ENCODE assay signal across 22 cellular contexts in genomic region chr2:89797320-89798038, GRCh38.
DNase-seq lines count a peak whose midpoint lies in the region; ATAC-seq, FAIRE-seq and TF ChIP-seq lines count a peak whose summit lies in the region.
"Had no signal": no experiment of that assay in that cellular context is flagged by ENCODE, and none has a peak within 500 bp of the region (broad histone marks: within the 10 kb centered on the region; RNA-seq: fewer than 3 reads in every experiment).

No MANE protein-coding gene starts in this region.

- WGBS in HepG2 (ENCODE audit: low lambda C conversion rate): 26% methylated on average over 15 of the region's 15 CpGs
- 47% methylated on average over 15 of the region's 15 CpGs for WGBS in right lobe of liver (ENCODE audit: insufficient coverage, low coverage, low lambda C conversion rate, missing lambda C conversion rate)
- WGBS in endodermal cell (ENCODE audit: insufficient coverage in 1 of 2, insufficient read length in 1 of 2), 2 experiments: 78 to 88% methylated on average over 15 of the region's 15 CpGs
- WGBS in smooth muscle cell (ENCODE audit: low lambda C conversion rate): 79% methylated on average over 15 of the region's 15 CpGs

- H3K27ac Mint-ChIP-seq in endodermal cell: no peak overlapping the region
- H3K27ac Mint-ChIP-seq: B cell; CD4-positive, alpha-beta T cell; CD8-positive, alpha-beta T cell had no signal

- H3K36me3 ChIP-seq in HepG2 (replicated peaks in 1 of 2; ENCODE audit: control insufficient read depth in 1 of 2, insufficient read depth in 2 of 2, low read length in 2 of 2): no peaks in the 10 kb centered on the region
- no peaks in the 10 kb centered on the region for H3K36me3 ChIP-seq in right lobe of liver
- no peaks in the 10 kb centered on the region for H3K36me3 ChIP-seq in endodermal cell (ENCODE audit: control insufficient read depth, insufficient read depth, low read length)
- no peaks in the 10 kb centered on the region for H3K36me3 ChIP-seq in smooth muscle cell (ENCODE audit: low read depth)
- H3K36me3 ChIP-seq: BLaER1 treated with 17β-estradiol and CSF1 and Interleukin-3, amounts not matched to agents 10 nM and 100 nM had no signal

- no peak overlapping the region for H3K9ac ChIP-seq in HepG2 (ENCODE audit: insufficient read depth, low read depth, low read length)
- no peak overlapping the region for H3K9ac ChIP-seq in endodermal cell (ENCODE audit: extremely low read depth, low read length, poor library complexity, severe bottlenecking)
- no peak overlapping the region for H3K9ac ChIP-seq in smooth muscle cell (ENCODE audit: low read depth)
- H3K9ac ChIP-seq: BLaER1 treated with 17β-estradiol and CSF1 and Interleukin-3, amounts not matched to agents 10 nM and 100 nM had no signal

- no peak for DNase-seq in HepG2 (ENCODE audit: low spot score)
- no peak for DNase-seq in right lobe of liver
- no peak for DNase-seq in endodermal cell
- no peak for DNase-seq in smooth muscle cell (lab: John Stamatoyannopoulos, UW; ENCODE audit: unreplicated experiment)
- DNase-seq in activated naive CD4-positive, alpha-beta T cell treated with Interleukin-2 at 50 U/mL for 16 hours: no peak
- no peak for DNase-seq in left lobe of liver (ENCODE audit: low spot score)
- DNase-seq: AML-193; Caco-2; Calu3; CD4-positive, alpha-beta T cell; CD8-positive, alpha-beta T cell; DMS79 treated with DMSO at 0.1 percent for 48 hours; GF-D8 had no signal

- no peaks in the 10 kb centered on the region for H3K4me1 ChIP-seq in HepG2 (ENCODE audit: insufficient read depth, low read length)
- H3K4me1 ChIP-seq in right lobe of liver: no peaks in the 10 kb centered on the region
- H3K4me1 ChIP-seq in endodermal cell (ENCODE audit: control insufficient read depth, insufficient read depth, low read length): no peaks in the 10 kb centered on the region
- no peaks in the 10 kb centered on the region for H3K4me1 ChIP-seq in smooth muscle cell (ENCODE audit: low read depth)
- H3K4me1 ChIP-seq: A549; BLaER1 treated with 17β-estradiol and CSF1 and Interleukin-3, amounts not matched to agents 10 nM and 100 nM; Caco-2 had no signal

- TF ChIP-seq RAD21 in HepG2 (CRISPR knock-in tag; IDR thresholded peaks at IDR 0.05): no peak

- H3K27me3 ChIP-seq in HepG2 (ENCODE audit: control insufficient read depth in 1 of 2, insufficient read depth in 2 of 2, low read length in 2 of 2) (no peaks in the 10 kb centered on the region), right lobe of liver (no peaks in the 10 kb centered on the region), endodermal cell (ENCODE audit: control insufficient read depth, insufficient read depth, low read length, poor library complexity, severe bottlenecking) (no peaks in the 10 kb centered on the region), smooth muscle cell (ENCODE audit: low read depth) (no peaks in the 10 kb centered on the region)
- H3K27me3 ChIP-seq: BLaER1 treated with 17β-estradiol and CSF1 and Interleukin-3, amounts not matched to agents 10 nM and 100 nM had no signal

- H3K9me3 Mint-ChIP-seq in endodermal cell: peaks cover 100% of the 10 kb centered on the region

- H3K36me3 Mint-ChIP-seq in endodermal cell (ENCODE audit: low read depth): peaks cover 17% of the 10 kb centered on the region

- TF ChIP-seq POLR2A in HepG2 (IDR thresholded peaks at IDR 0.05; ENCODE audit: insufficient read depth in 1 of 2, low read depth in 2 of 2, low read length in 2 of 2): no peak
- TF ChIP-seq POLR2A in right lobe of liver (IDR thresholded peaks at IDR 0.05): no peak

- H3K9me3 ChIP-seq in HepG2 (ENCODE audit: low read length): peaks cover 100% of the 10 kb centered on the region
- H3K9me3 ChIP-seq in right lobe of liver: peaks cover 0 to 72% (median 12%) of the 10 kb centered on the region in 4 donors
- H3K9me3 ChIP-seq in endodermal cell (ENCODE audit: control insufficient read depth, low read length): peaks cover 100% of the 10 kb centered on the region
- H3K9me3 ChIP-seq in smooth muscle cell (replicated peaks; ENCODE audit: low read depth): peaks cover 60% of the 10 kb centered on the region

- in situ Hi-C loops in HepG2 (cut with HindIII; ENCODE audit: extremely low pct_ligation_motif_present, low pct_unique_long_range_greater_than_20kb): no loop called here

- no peak for FAIRE-seq in HepG2 (lab: Jason Lieb, UNC)
- FAIRE-seq: A549, D721Med, G401.6, GM12891, GM19239 had no signal

- H3K4me2 ChIP-seq in HepG2 (ENCODE audit: low read depth, low read length) (no peak overlapping the region), smooth muscle cell (no peak overlapping the region)
- H3K4me2 ChIP-seq: A549; BLaER1 treated with 17β-estradiol and CSF1 and Interleukin-3, amounts not matched to agents 10 nM and 100 nM had no signal

- POLR2A ChIA-PET in HepG2 (lab: Yijun Ruan, JAX): no interaction called here

- CTCF ChIA-PET in HepG2 (lab: Yijun Ruan, JAX; ENCODE audit: low intra/inter-chr PET ratio, low total read pairs): no interaction called here

- TF ChIP-seq CTCF in HepG2 (CRISPR knock-in tag; IDR thresholded peaks at IDR 0.05) (no peak), right lobe of liver (IDR thresholded peaks at IDR 0.05) (no peak), endodermal cell (conservative IDR thresholded peaks at IDR 0.05) (no peak), smooth muscle cell (IDR thresholded peaks at IDR 0.05; ENCODE audit: borderline replicate concordance, insufficient read depth, poor library complexity, severe bottlenecking) (no peak)

- intact Hi-C loops in HepG2 (cut with micrococcal nuclease; ENCODE audit: unreplicated experiment): no loop called here
- intact Hi-C loops in right lobe of liver (cut with DNase I): no loop called here

- H3K27me3 Mint-ChIP-seq in endodermal cell (ENCODE audit: insufficient read depth): no peaks in the 10 kb centered on the region
- H3K27me3 Mint-ChIP-seq: B cell; CD4-positive, alpha-beta T cell had no signal

- no TSS peak for BruUV-seq in HepG2 (replicated peaks; lab: Mats Ljungman, UMichigan)

- TF ChIP-seq EP300 in HepG2 (IDR thresholded peaks at IDR 0.05; ENCODE audit: low read depth in 2 of 2, low read length in 2 of 2) (no peak), HepG2 (CRISPR knock-in tag; IDR thresholded peaks at IDR 0.05; ENCODE audit: borderline replicate concordance) (no peak)

- ATAC-seq in HepG2 (no peak), right lobe of liver (no peak), left lobe of liver (no peak)
- ATAC-seq: A549; CD8-positive, alpha-beta T cell had no signal

- H3K4me3 ChIP-seq in HepG2 (replicated peaks in 1 of 3; ENCODE audit: insufficient read depth in 1 of 3, low read depth in 2 of 3, low read length in 3 of 3) (no peak overlapping the region), right lobe of liver (no peak overlapping the region), endodermal cell (ENCODE audit: low read length) (peak overlapping the region; percentile 51), smooth muscle cell (peak overlapping the region; percentile 2)
- H3K4me3 ChIP-seq: A549; BLaER1 treated with 17β-estradiol and CSF1 and Interleukin-3, amounts not matched to agents 10 nM and 100 nM had no signal

- no peaks in the 10 kb centered on the region for H3K4me1 Mint-ChIP-seq in endodermal cell
- H3K4me1 Mint-ChIP-seq: B cell had no signal

- no peak overlapping the region for H2AFZ ChIP-seq in HepG2 (ENCODE audit: low read length)
- H2AFZ ChIP-seq in smooth muscle cell (ENCODE audit: low read depth): no peak overlapping the region

- no peaks in the 10 kb centered on the region for H3F3A ChIP-seq in smooth muscle cell (ENCODE audit: low read depth)

- no peaks in the 10 kb centered on the region for H4K20me1 ChIP-seq in HepG2 (ENCODE audit: insufficient read depth, low read length)
- no peaks in the 10 kb centered on the region for H4K20me1 ChIP-seq in smooth muscle cell (ENCODE audit: low read depth)
- H4K20me1 ChIP-seq: BLaER1 treated with 17β-estradiol and CSF1 and Interleukin-3, amounts not matched to agents 10 nM and 100 nM had no signal

- H3K27ac ChIP-seq in HepG2 (ENCODE audit: extremely low read length, insufficient read depth, low read length): no peak overlapping the region
- no peak overlapping the region for H3K27ac ChIP-seq in right lobe of liver
- no peak overlapping the region for H3K27ac ChIP-seq in endodermal cell (ENCODE audit: low read depth, low read length)
- no peak overlapping the region for H3K27ac ChIP-seq in smooth muscle cell (ENCODE audit: low read depth)
- H3K27ac ChIP-seq: 22Rv1; A549; BLaER1 treated with 17β-estradiol and CSF1 and Interleukin-3, amounts not matched to agents 10 nM and 100 nM; C4-2B had no signal

- no peaks in the 10 kb centered on the region for H3K79me2 ChIP-seq in HepG2 (ENCODE audit: insufficient read depth, low read length)
- H3K79me2 ChIP-seq in smooth muscle cell (ENCODE audit: low read depth): no peaks in the 10 kb centered on the region

- H3K4me3 Mint-ChIP-seq in endodermal cell: no peak overlapping the region
- H3K4me3 Mint-ChIP-seq: B cell; CD4-positive, alpha-beta T cell; CD8-positive, alpha-beta T cell had no signal

TF ChIP-seq in HepG2, 621 proteins besides CTCF, POLR2A, EP300 and RAD21 (continues in another document):
- TF ChIP-seq PATZ1 (CRISPR knock-in tag; IDR thresholded peaks at IDR 0.05): no peak
- TF ChIP-seq ATF7 (IDR thresholded peaks at IDR 0.05): 0 out of 2 replicates have a peak, but pooled peaks have one; percentile 1
- TF ChIP-seq ATF7 (CRISPR knock-in tag; IDR thresholded peaks at IDR 0.05): no peak
- peak; percentile 14 for TF ChIP-seq PHB2 (IDR thresholded peaks at IDR 0.05; ENCODE audit: partially characterized antibody)
- TF ChIP-seq PLRG1 (conservative IDR thresholded peaks at IDR 0.05): peak; percentile 94; the same call in 1 of the 2 replicates
- TF ChIP-seq ASH2L (IDR thresholded peaks at IDR 0.05; ENCODE audit: insufficient read length, low read depth, low read length): no peak
- TF ChIP-seq HNRNPH1 (optimal IDR thresholded peaks at IDR 0.05; ENCODE audit: low read depth, low read length): no peak
- TF ChIP-seq JUND (CRISPR knock-in tag; IDR thresholded peaks at IDR 0.05): no peak
- TF ChIP-seq SOX6 (IDR thresholded peaks at IDR 0.05): 0 out of 2 replicates have a peak, but pooled peaks have one; percentile 39
- no peak for TF ChIP-seq SOX6 (CRISPR knock-in tag; IDR thresholded peaks at IDR 0.05)

Comparison
In these comparisons a context has a peak if more than half of its experiments do, and no peak if none do; other contexts are left out.
1. H3K4me3 ChIP-seq: peak in endodermal cell (single experiment) and smooth muscle cell (single experiment); none in HepG2 (0 of 3) and right lobe of liver (0 of 3).